ENCODE assay signal across 8 cellular contexts in the genomic region with DNA sequence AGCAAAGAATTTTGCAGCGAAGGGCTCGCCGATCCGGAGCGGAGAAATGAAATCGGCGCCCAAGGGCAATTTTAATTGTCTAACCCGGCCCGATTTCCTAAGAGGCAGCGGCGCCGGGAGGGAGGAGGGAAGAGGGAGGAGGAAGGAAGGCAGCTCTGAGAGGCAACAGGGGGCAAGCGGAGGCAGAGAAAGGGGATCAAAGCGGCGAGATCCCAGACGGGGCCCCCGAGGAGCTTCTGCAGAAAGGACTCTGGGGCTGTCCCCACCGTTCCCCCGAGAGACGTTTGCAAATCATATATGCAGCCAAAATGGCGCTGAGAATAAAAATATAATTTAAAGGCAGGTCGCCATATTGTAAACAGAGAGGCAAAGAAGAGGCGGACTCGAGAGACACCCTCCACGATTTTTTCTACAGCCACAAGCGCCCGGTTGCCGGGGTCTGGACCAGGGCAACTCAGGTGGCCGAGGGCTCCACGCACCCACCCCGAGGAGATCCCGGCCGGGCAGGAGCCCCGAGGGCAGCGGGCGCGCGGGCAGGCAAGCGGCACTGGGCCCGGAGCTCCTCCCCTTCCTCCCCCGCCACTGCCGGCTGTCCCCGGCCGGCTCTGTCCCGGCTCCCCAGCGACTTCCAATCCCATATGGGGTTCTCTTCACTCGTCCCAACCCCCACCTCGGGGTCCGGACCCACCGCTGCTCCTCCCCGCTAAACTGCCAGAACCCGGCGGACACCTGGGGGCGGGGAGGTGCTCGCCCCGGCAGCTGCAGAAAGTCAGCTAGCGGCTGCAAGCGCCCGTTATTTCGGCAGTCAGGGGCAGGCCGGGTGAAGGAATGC.
DNase-seq lines count a peak whose midpoint lies in the region; ATAC-seq and TF ChIP-seq lines count a peak whose summit lies in the region.

No MANE protein-coding gene starts in this region.

- in situ Hi-C loops in GM13976 (cut with MboI; ENCODE audit: low sequenced_read_pairs, unreplicated experiment) = no loop called here

- no peak for ATAC-seq in HG02623 (IDR thresholded peaks at IDR 0.05; ENCODE audit: unreplicated experiment)

- CTCF ChIA-PET in HEK293T (lab: Yijun Ruan, JAX) = interaction anchor here (0.5 to 1.6 kb wide), 10 partner anchors 12 to 437 kb away, joined by 3 to 8 read pairs (median 3); no protein-coding TSS in a partner anchor

- TF ChIP-seq CTCF in GM13976 (IDR thresholded peaks at IDR 0.05; ENCODE audit: borderline replicate concordance, control extremely low read depth, extremely low read depth, insufficient read depth, missing control alignments) = no peak

- POLR2A ChIA-PET in HEK293T (lab: Yijun Ruan, JAX) = interaction anchor here (0.8 to 3.5 kb wide), 18 partner anchors 12 to 641 kb away, joined by 3 to 22 read pairs (median 4); partner anchors contain the start of genes BLTP2, DHRS13, FAM222B and FLOT2

- DNase-seq in GM13976 (ENCODE audit: low spot score) (peak; percentile 55), NCI-H226 (peak; percentile 48), medulla oblongata (ENCODE audit: extremely low spot score) (peak; percentile 61), HEK293T (ENCODE audit: extremely low spot score) (no peak)
- DNase-seq in activated CD4-positive, alpha-beta T cell treated with anti-CD3 and anti-CD28 coated beads, Interleukin-2, amount 50 U/mL, for 48 hours = peak; percentile 72 to 80
- DNase-seq in effector CD8-positive, alpha-beta T cell (lab: John Stamatoyannopoulos, UW) = peak; percentile 28
- peak; percentile 44 to 70 (median 56) for DNase-seq in stimulated activated CD4-positive, alpha-beta T cell treated with anti-CD3 and anti-CD28 coated beads, TNF-alpha, amount 100 ng/mL, for 48 hours (ENCODE audit: low read depth in 3 of 3)

TF ChIP-seq in HEK293T, 16 proteins besides CTCF, POLR2A, EP300 and RAD21:
- TF ChIP-seq PKNOX1 (IDR thresholded peaks at IDR 0.05) (no peak), CTBP1 (IDR thresholded peaks at IDR 0.05; ENCODE audit: borderline replicate concordance) (no peak), L3MBTL2 (conservative IDR thresholded peaks at IDR 0.05) (no peak), ARNT (IDR thresholded peaks at IDR 0.05) (no peak), FOXK2 (IDR thresholded peaks at IDR 0.05) (no peak), HDGF (IDR thresholded peaks at IDR 0.05; ENCODE audit: borderline replicate concordance) (no peak), TARDBP (IDR thresholded peaks at IDR 0.05) (no peak), NFRKB (IDR thresholded peaks at IDR 0.05) (no peak), FOXA1 (IDR thresholded peaks at IDR 0.05) (no peak), ZNF384 (IDR thresholded peaks at IDR 0.05) (no peak), LEF1 (IDR thresholded peaks at IDR 0.05; ENCODE audit: borderline replicate concordance) (no peak), ELF4 (IDR thresholded peaks at IDR 0.05) (no peak), SP1 (IDR thresholded peaks at IDR 0.05) (no peak), BHLHE40 (IDR thresholded peaks at IDR 0.05; ENCODE audit: borderline replicate concordance) (no peak), SUZ12 (IDR thresholded peaks at IDR 0.05) (no peak), FOXM1 (IDR thresholded peaks at IDR 0.05; ENCODE audit: borderline replicate concordance) (no peak)
